37 cellular contexts compared by ENCODE assay signal in genomic region chr2:190387422-190387821, GRCh38. TPM values are rescaled to one million over a fixed set of nuclear protein-coding genes. Genes with fewer than 3 reads are reported as not detected.
DNase-seq lines count a peak whose midpoint lies in the region; ATAC-seq, FAIRE-seq and TF ChIP-seq lines count a peak whose summit lies in the region.
"Had no signal": no experiment of that assay in that cellular context is flagged by ENCODE, and none has a peak within 500 bp of the region (broad histone marks: within the 10 kb centered on the region; RNA-seq: fewer than 3 reads in every experiment).

No MANE protein-coding gene starts in this region.

- H3K4me1 ChIP-seq in HepG2 (ENCODE audit: insufficient read depth, low read length) (no peaks in the 10 kb centered on the region), right lobe of liver (no peaks in the 10 kb centered on the region), OCI-LY3 (ENCODE audit: low read length) (no peaks in the 10 kb centered on the region), K562 (replicated peaks in 1 of 2; ENCODE audit: control insufficient read depth in 2 of 2, insufficient read depth in 2 of 2, low read length in 2 of 2) (no peaks in the 10 kb centered on the region; a peak in 1 of 5 replicates), neural progenitor cell (no peaks in the 10 kb centered on the region), transverse colon (no peaks in the 10 kb centered on the region)
- H3K4me1 ChIP-seq: A549; BLaER1; BLaER1 treated with 17β-estradiol and CSF1 and Interleukin-3, amounts not matched to agents 10 nM and 100 nM had no signal

- H3F3A ChIP-seq in neural progenitor cell (ENCODE audit: low read depth), result no peaks in the 10 kb centered on the region

- no peak overlapping the region for H2AFZ ChIP-seq in HepG2 (ENCODE audit: low read length)
- H2AFZ ChIP-seq in OCI-LY3 (ENCODE audit: low read depth, low read length), result 0 out of 2 replicates have a peak overlapping the region, but pooled peaks have one; percentile 73
- H2AFZ ChIP-seq in K562 (ENCODE audit: low read depth, low read length), result no peak overlapping the region
- H2AFZ ChIP-seq in neural progenitor cell (replicated peaks), result no peak overlapping the region

- H3K27me3 Mint-ChIP-seq in osteocyte (ENCODE audit: unreplicated experiment) (peaks cover 19% of the 10 kb centered on the region), neural progenitor cell (ENCODE audit: insufficient read depth, low read depth) (no peaks in the 10 kb centered on the region)

- POLR2A ChIA-PET in HepG2 (lab: Yijun Ruan, JAX) (no interaction called here), K562 (lab: Yijun Ruan, JAX) (no interaction called here)

- ATAC-seq in HepG2 (no peak), right lobe of liver (no peak), K562 (no peak)
- ATAC-seq: A549; CD8-positive, alpha-beta T cell had no signal

- BruUV-seq in HepG2 (replicated peaks; lab: Mats Ljungman, UMichigan) (no TSS peak), K562 (replicated peaks; lab: Mats Ljungman, UMichigan) (no TSS peak)

- H3K9me1 ChIP-seq in K562 (ENCODE audit: control insufficient read depth, insufficient read depth, low read length), result no peaks in the 10 kb centered on the region

- H3K4me3 ChIP-seq in HepG2 (replicated peaks in 1 of 3; ENCODE audit: insufficient read depth in 1 of 3, low read depth in 2 of 3, low read length in 3 of 3), result no peak overlapping the region
- no peak overlapping the region for H3K4me3 ChIP-seq in right lobe of liver
- no peak overlapping the region for H3K4me3 ChIP-seq in OCI-LY3 (ENCODE audit: low read length)
- H3K4me3 ChIP-seq in K562, result no peak overlapping the region
- no peak overlapping the region for H3K4me3 ChIP-seq in neural progenitor cell
- H3K4me3 ChIP-seq in transverse colon, result no peak overlapping the region
- H3K4me3 ChIP-seq: A549; BLaER1; BLaER1 treated with 17β-estradiol and CSF1 and Interleukin-3, amounts not matched to agents 10 nM and 100 nM had no signal

- H3K36me3 Mint-ChIP-seq in osteocyte (ENCODE audit: unreplicated experiment) (no peaks in the 10 kb centered on the region), neural progenitor cell (no peaks in the 10 kb centered on the region)
- H3K36me3 Mint-ChIP-seq: CD14-positive monocyte; CD4-positive, alpha-beta memory T cell; CD4-positive, CD25-positive, alpha-beta regulatory T cell; CD8-positive, alpha-beta memory T cell; CD8-positive, alpha-beta T cell had no signal

- WGBS in HepG2 (ENCODE audit: low lambda C conversion rate), result 73% methylated on average over 3 of the region's 3 CpGs
- WGBS in right lobe of liver (ENCODE audit: insufficient coverage, low coverage, low lambda C conversion rate, missing lambda C conversion rate), result 84% methylated on average over 3 of the region's 3 CpGs
- WGBS in K562 (ENCODE audit: insufficient coverage, low coverage, missing lambda C conversion rate), result 80% methylated on average over 3 of the region's 3 CpGs
- whole genome bisulfite sequencing in transverse colon (ENCODE audit: low coverage in 1 of 2), 2 donors, result 92% methylated on average over 3 of the region's 3 CpGs; no CpG with 5 or more reads in 1 of the 2 donors

- H3K4me3 Mint-ChIP-seq in osteocyte (ENCODE audit: unreplicated experiment) (no peak overlapping the region), neural progenitor cell (no peak overlapping the region)
- H3K4me3 Mint-ChIP-seq: B cell; CD14-positive monocyte; CD4-positive, alpha-beta memory T cell; CD4-positive, alpha-beta T cell; CD4-positive, CD25-positive, alpha-beta regulatory T cell; CD8-positive, alpha-beta memory T cell; CD8-positive, alpha-beta T cell had no signal

- H3K9me3 ChIP-seq in HepG2 (ENCODE audit: low read length) (no peaks in the 10 kb centered on the region), right lobe of liver (no peaks in the 10 kb centered on the region), OCI-LY3 (ENCODE audit: insufficient read depth, low read length) (no peaks in the 10 kb centered on the region), K562 (replicated peaks; ENCODE audit: control insufficient read depth, insufficient read depth, low read depth, low read length) (no peaks in the 10 kb centered on the region), neural progenitor cell (ENCODE audit: low read depth) (no peaks in the 10 kb centered on the region), transverse colon (no peaks in the 10 kb centered on the region)
- H3K9me3 ChIP-seq: A549; BE2C; BLaER1; BLaER1 treated with 17β-estradiol and CSF1 and Interleukin-3, amounts not matched to agents 10 nM and 100 nM; Caco-2 had no signal

- no peak overlapping the region for H3K9ac ChIP-seq in HepG2 (ENCODE audit: insufficient read depth, low read depth, low read length)
- H3K9ac ChIP-seq in OCI-LY3 (ENCODE audit: low read length), result no peak overlapping the region
- no peak overlapping the region for H3K9ac ChIP-seq in K562 (ENCODE audit: insufficient read depth in 1 of 2, low read depth in 2 of 2, low read length in 2 of 2)
- no peak overlapping the region for H3K9ac ChIP-seq in neural progenitor cell
- H3K9ac ChIP-seq: BLaER1; BLaER1 treated with 17β-estradiol and CSF1 and Interleukin-3, amounts not matched to agents 10 nM and 100 nM had no signal

- H3K79me2 ChIP-seq in HepG2 (ENCODE audit: insufficient read depth, low read length) (no peaks in the 10 kb centered on the region), OCI-LY3 (ENCODE audit: low read length) (no peaks in the 10 kb centered on the region), K562 (ENCODE audit: control insufficient read depth, insufficient read depth, low read length) (no peaks in the 10 kb centered on the region), neural progenitor cell (ENCODE audit: low read depth) (no peaks in the 10 kb centered on the region)

- H3K27me3 ChIP-seq in HepG2 (ENCODE audit: control insufficient read depth in 1 of 2, insufficient read depth in 2 of 2, low read length in 2 of 2), result no peaks in the 10 kb centered on the region; a peak in 1 of 5 replicates
- H3K27me3 ChIP-seq in right lobe of liver, result no peaks in the 10 kb centered on the region
- peaks cover 4% of the 10 kb centered on the region for H3K27me3 ChIP-seq in OCI-LY3 (ENCODE audit: low read depth, low read length)
- H3K27me3 ChIP-seq in K562 (ENCODE audit: control insufficient read depth in 2 of 2, insufficient read depth in 2 of 2, low read length in 2 of 2), result no peaks in the 10 kb centered on the region
- no peaks in the 10 kb centered on the region for H3K27me3 ChIP-seq in neural progenitor cell
- no peaks in the 10 kb centered on the region for H3K27me3 ChIP-seq in transverse colon
- H3K27me3 ChIP-seq: BE2C; BLaER1; BLaER1 treated with 17β-estradiol and CSF1 and Interleukin-3, amounts not matched to agents 10 nM and 100 nM had no signal

- H3K9me3 Mint-ChIP-seq in osteocyte (ENCODE audit: unreplicated experiment) (no peaks in the 10 kb centered on the region), neural progenitor cell (no peaks in the 10 kb centered on the region)
- H3K9me3 Mint-ChIP-seq: CD14-positive monocyte; CD4-positive, alpha-beta memory T cell; CD4-positive, alpha-beta T cell; CD4-positive, CD25-positive, alpha-beta regulatory T cell; CD8-positive, alpha-beta memory T cell; CD8-positive, alpha-beta T cell had no signal

- H3K27ac ChIP-seq in HepG2 (ENCODE audit: extremely low read length, insufficient read depth, low read length) (no peak overlapping the region), right lobe of liver (no peak overlapping the region), OCI-LY3 (ENCODE audit: low read length) (no peak overlapping the region), K562 (ENCODE audit: extremely low read depth, low read depth, low read length) (no peak overlapping the region), neural progenitor cell (no peak overlapping the region), transverse colon (no peak overlapping the region)
- H3K27ac ChIP-seq: 22Rv1; A549; BLaER1; BLaER1 treated with 17β-estradiol and CSF1 and Interleukin-3, amounts not matched to agents 10 nM and 100 nM; C4-2B had no signal

- TF ChIP-seq POLR2A in HepG2 (IDR thresholded peaks at IDR 0.05; ENCODE audit: insufficient read depth in 1 of 2, low read depth in 2 of 2, low read length in 2 of 2) (no peak), right lobe of liver (IDR thresholded peaks at IDR 0.05) (no peak), GM12892 (IDR thresholded peaks at IDR 0.05; ENCODE audit: low read depth, low read length) (no peak), K562 (conservative IDR thresholded peaks at IDR 0.05) (no peak), transverse colon (IDR thresholded peaks at IDR 0.05) (no peak)

- H3K27ac Mint-ChIP-seq in osteocyte (ENCODE audit: unreplicated experiment) (no peak overlapping the region), neural progenitor cell (no peak overlapping the region)
- H3K27ac Mint-ChIP-seq: B cell; CD14-positive monocyte; CD4-positive, alpha-beta memory T cell; CD4-positive, alpha-beta T cell; CD8-positive, alpha-beta T cell had no signal

- no peak overlapping the region for H3K4me2 ChIP-seq in HepG2 (ENCODE audit: low read depth, low read length)
- no peak overlapping the region for H3K4me2 ChIP-seq in OCI-LY3 (ENCODE audit: low read length)
- H3K4me2 ChIP-seq in K562 (ENCODE audit: insufficient read depth, low read length), result no peak overlapping the region
- no peak overlapping the region for H3K4me2 ChIP-seq in neural progenitor cell
- H3K4me2 ChIP-seq: A549; BLaER1; BLaER1 treated with 17β-estradiol and CSF1 and Interleukin-3, amounts not matched to agents 10 nM and 100 nM had no signal

- CTCF ChIA-PET in HepG2 (lab: Yijun Ruan, JAX; ENCODE audit: low intra/inter-chr PET ratio, low total read pairs), result no interaction called here
- CTCF ChIA-PET in K562 (lab: Yijun Ruan, JAX; ENCODE audit: low intra/inter-chr PET ratio), result no interaction called here

- TF ChIP-seq EP300 in HepG2 (IDR thresholded peaks at IDR 0.05; ENCODE audit: low read depth in 2 of 2, low read length in 2 of 2) (no peak), HepG2 (CRISPR knock-in tag; IDR thresholded peaks at IDR 0.05; ENCODE audit: borderline replicate concordance) (no peak), K562 (IDR thresholded peaks at IDR 0.05; ENCODE audit: low read length) (no peak), transverse colon (IDR thresholded peaks at IDR 0.05; ENCODE audit: low read depth) (no peak)

- TF ChIP-seq RAD21 in HepG2 (CRISPR knock-in tag; IDR thresholded peaks at IDR 0.05), result no peak
- no peak for TF ChIP-seq RAD21 in K562 (CRISPR knock-in tag; conservative IDR thresholded peaks at IDR 0.05 in 1 of 2, IDR thresholded peaks at IDR 0.05 in 1 of 2)

- FAIRE-seq in HepG2 (lab: Jason Lieb, UNC), result no peak
- FAIRE-seq in GM12892 (lab: Jason Lieb, UNC), result peak; percentile 5
- no peak for FAIRE-seq in K562 (lab: Jason Lieb, UNC)
- FAIRE-seq: A204.1, A549, D721Med had no signal

- H3K36me3 ChIP-seq in HepG2 (replicated peaks in 1 of 2; ENCODE audit: control insufficient read depth in 1 of 2, insufficient read depth in 2 of 2, low read length in 2 of 2), result no peaks in the 10 kb centered on the region
- no peaks in the 10 kb centered on the region for H3K36me3 ChIP-seq in right lobe of liver
- no peaks in the 10 kb centered on the region for H3K36me3 ChIP-seq in OCI-LY3 (replicated peaks; ENCODE audit: low read depth, low read length)
- H3K36me3 ChIP-seq in K562 (ENCODE audit: control insufficient read depth, insufficient read depth, low read length), result no peaks in the 10 kb centered on the region
- no peaks in the 10 kb centered on the region for H3K36me3 ChIP-seq in neural progenitor cell
- H3K36me3 ChIP-seq in transverse colon, result no peaks in the 10 kb centered on the region
- H3K36me3 ChIP-seq: BE2C; BLaER1; BLaER1 treated with 17β-estradiol and CSF1 and Interleukin-3, amounts not matched to agents 10 nM and 100 nM had no signal

- H3K4me1 Mint-ChIP-seq in osteocyte (ENCODE audit: unreplicated experiment), result no peaks in the 10 kb centered on the region
- H3K4me1 Mint-ChIP-seq in neural progenitor cell, result no peaks in the 10 kb centered on the region
- H3K4me1 Mint-ChIP-seq: B cell; CD14-positive monocyte; CD4-positive, CD25-positive, alpha-beta regulatory T cell had no signal

- in situ Hi-C loops in HepG2 (cut with HindIII; ENCODE audit: extremely low pct_ligation_motif_present, low pct_unique_long_range_greater_than_20kb) (no loop called here), K562 (cut with MboI) (no loop called here), transverse colon (cut with MboI; ENCODE audit: low pct_ligation_motif_present in 1 of 4, low pct_unique_long_range_greater_than_20kb in 1 of 4, low sequenced_read_pairs in 3 of 4) (loop anchor here in 3 of 4 donors (10.0 to 25.0 kb wide), 5 partner anchors 125 to 425 kb away; no protein-coding TSS in a partner anchor)

- intact Hi-C loops in HepG2 (cut with micrococcal nuclease; ENCODE audit: unreplicated experiment) (loop anchor here (10.0 kb wide), 1 partner anchor 257 kb away; the partner anchor contains the start of gene NAB1), right lobe of liver (cut with DNase I) (loop anchor here in 1 of 2 donors (10.0 kb wide), 1 partner anchor 117 kb away; no protein-coding TSS in a partner anchor), K562 (cut with micrococcal nuclease) (no loop called here), transverse colon (cut with DNase I; ENCODE audit: low total_unique reads) (no loop called here)

- DNase-seq in HepG2 (ENCODE audit: low spot score) (no peak), right lobe of liver (no peak), GM12892 (ENCODE audit: insufficient read length) (no peak), K562 (ENCODE audit: extremely low read depth in 1 of 4, low spot score in 3 of 4) (no peak), osteocyte (ENCODE audit: extremely low spot score, unreplicated experiment) (no peak), neural progenitor cell (ENCODE audit: low spot score) (no peak), transverse colon (no peak)
- DNase-seq: 8988T; ACHN; AML-193; BE2C; C1 segment of cervical spinal cord; Caco-2; Calu3; CD4-positive, alpha-beta memory T cell; CD4-positive, alpha-beta T cell; CD4-positive, CD25-positive, alpha-beta regulatory T cell; CD8-positive, alpha-beta memory T cell; CD8-positive, alpha-beta T cell; COR-L47; DMS 273 treated with DMSO at 0.1 percent for 48 hours; DMS153; DMS53; DMS79; DMS79 treated with DMSO at 0.1 percent for 48 hours; DND-41; EL had no signal

- no peaks in the 10 kb centered on the region for H4K20me1 ChIP-seq in HepG2 (ENCODE audit: insufficient read depth, low read length)
- no peaks in the 10 kb centered on the region for H4K20me1 ChIP-seq in OCI-LY3 (ENCODE audit: insufficient read depth, low read length)
- no peaks in the 10 kb centered on the region for H4K20me1 ChIP-seq in K562 (replicated peaks; ENCODE audit: control insufficient read depth, insufficient read depth, low read length)
- H4K20me1 ChIP-seq in neural progenitor cell (ENCODE audit: low read depth), result no peaks in the 10 kb centered on the region
- H4K20me1 ChIP-seq: BLaER1; BLaER1 treated with 17β-estradiol and CSF1 and Interleukin-3, amounts not matched to agents 10 nM and 100 nM had no signal

- TF ChIP-seq CTCF in HepG2 (CRISPR knock-in tag; IDR thresholded peaks at IDR 0.05) (no peak), right lobe of liver (IDR thresholded peaks at IDR 0.05) (no peak), OCI-LY3 (IDR thresholded peaks at IDR 0.05; ENCODE audit: low read depth, low read length) (no peak), K562 (IDR thresholded peaks at IDR 0.05 in 2 of 3, conservative IDR thresholded peaks at IDR 0.05 in 1 of 3; ENCODE audit: insufficient read depth in 2 of 3, low read depth in 1 of 3, low read length in 3 of 3) (no peak), osteocyte (IDR thresholded peaks at IDR 0.05) (no peak), neural progenitor cell (IDR thresholded peaks at IDR 0.05) (no peak), transverse colon (IDR thresholded peaks at IDR 0.05) (no peak)

RNA-seq across cellular contexts. Expression of gene MFSD6, which starts 20.7 kb away (rescaled TPM):
- total RNA-seq in HepG2 (2016; rRNA removed; fragmentation: Illumina TruSeq; extraction: Trizol) (0.59 and 1.4 TPM in 2 replicates), right lobe of liver (10 to 100 TPM in 1 of 6 experiments, 1 to 10 TPM in 5; 1.5 to 14.8 (median 4.1) TPM), K562 (2014; rRNA removed) (7.1 and 8.5 TPM in 2 replicates), K562 (2014; rRNA removed; fragmentation: Illumina TruSeq; extraction: Trizol) (3.9 and 5.3 TPM in 2 replicates), K562 (2015; rRNA removed; fragmentation: Illumina TruSeq; extraction: Trizol) (1.4 and 2.0 TPM in 2 replicates), K562 (2021) (6.3 and 6.6 TPM in 2 replicates), osteocyte (7.1 and 12.1 TPM in 2 replicates), neural progenitor cell (ENCODE audit: low replicate concordance) (0.25 and 0.37 TPM in 2 replicates), transverse colon (10 to 100 TPM; 76.3 to 99.1 (median 83.0) TPM)
- 0.09 and 0.10 TPM in 2 replicates for total RNA-seq in HepG2 (2016; cell fraction: cytosol; rRNA removed; fragmentation: Illumina TruSeq; extraction: Trizol; ENCODE audit: low read depth)
- total RNA-seq in HepG2 (2016; cell fraction: insoluble cytoplasmic fraction; rRNA removed; fragmentation: Illumina TruSeq; extraction: Trizol), result 0.77 and 1.3 TPM in 2 replicates
- 0.45 and 0.59 TPM in 2 replicates for total RNA-seq in HepG2 (2016; cell fraction: membrane; rRNA removed; fragmentation: Illumina TruSeq; extraction: Trizol)
- total RNA-seq in HepG2 (2016; cell fraction: nucleus; rRNA removed; fragmentation: Illumina TruSeq; extraction: Trizol), result 1.6 and 1.7 TPM in 2 replicates
- polyA plus RNA-seq in HepG2 (2011; rRNA removed) (0.71 and 0.92 TPM in 2 replicates), K562 (2011; rRNA removed) (2.7 and 7.9 TPM in 2 replicates), K562 (2014; fragmentation: Illumina TruSeq; extraction: Trizol) (5.1 and 6.1 TPM in 2 replicates), K562 (2014; fragmentation: Nextera tagmentation; extraction: Ambion mirVana) (1 to 10 TPM; 1.1 to 1.2 TPM), K562 (2014; rRNA removed) (4.4 and 4.6 TPM in 2 replicates)
- 0.88 and 0.89 TPM in 2 replicates for polyA plus RNA-seq in HepG2 (2011; cell fraction: cytosol; rRNA removed)
- 0.47 and 0.69 TPM in 2 replicates for polyA plus RNA-seq in HepG2 (2011; cell fraction: nucleus; rRNA removed)
- polyA plus RNA-seq in HepG2 (2012), result 1.4 and 1.9 TPM in 2 replicates
- 0.06 and 0.28 TPM in 2 replicates for polyA plus RNA-seq in HepG2 (2016; cell fraction: cytosol; fragmentation: Illumina TruSeq; extraction: Trizol; ENCODE audit: low read depth)
- 0.70 and 0.86 TPM in 2 replicates for polyA plus RNA-seq in HepG2 (2016; cell fraction: insoluble cytoplasmic fraction; fragmentation: Illumina TruSeq; extraction: Trizol; ENCODE audit: low read depth)
- polyA plus RNA-seq in HepG2 (2016; cell fraction: membrane; fragmentation: Illumina TruSeq; extraction: Trizol; ENCODE audit: low read depth), result 0.20 and 0.27 TPM in 2 replicates
- 1.6 and 1.9 TPM in 2 replicates for polyA plus RNA-seq in HepG2 (2016; cell fraction: nucleus; fragmentation: Illumina TruSeq; extraction: Trizol; ENCODE audit: insufficient read depth, low read depth)
- polyA minus RNA-seq in HepG2 (2011; rRNA and poly(A)+ RNA removed; ENCODE audit: low replicate concordance), result 0.90 and 8.2 TPM in 2 replicates
- polyA minus RNA-seq in HepG2 (2011; cell fraction: cytosol; rRNA and poly(A)+ RNA removed), result 1.8 and 2.0 TPM in 2 replicates
- polyA minus RNA-seq in HepG2 (2011; cell fraction: nucleus; rRNA and poly(A)+ RNA removed), result 2.7 and 5.1 TPM in 2 replicates
- polyA plus RNA-seq in GM12892 (2012; ENCODE audit: missing spikeins), result 15.7 TPM
- 23.3 and 40.4 TPM in 2 replicates for total RNA-seq in K562 (2011; cell fraction: chromatin; rRNA removed; ENCODE audit: low replicate concordance)
- total RNA-seq in K562 (2011; cell fraction: nucleolus; rRNA removed), result 13.8 and 14.3 TPM in 2 replicates
- 21.7 and 22.3 TPM in 2 replicates for total RNA-seq in K562 (2011; cell fraction: nucleoplasm; rRNA removed)
- 4.0 and 5.7 TPM in 2 replicates for polyA plus RNA-seq in K562 (2011; cell fraction: cytosol; rRNA removed)
- polyA plus RNA-seq in K562 (2011; cell fraction: nucleus; rRNA removed), result 4.0 and 6.7 TPM in 2 replicates
- polyA plus RNA-seq in K562 (2012), result 4.0 and 5.9 TPM in 2 replicates
- 9.8 and 15.1 TPM in 2 replicates for polyA minus RNA-seq in K562 (2011; rRNA and poly(A)+ RNA removed)
- polyA minus RNA-seq in K562 (2011; cell fraction: cytosol; rRNA and poly(A)+ RNA removed), result 7.3 TPM in 2 replicates
- 10.6 and 11.8 TPM in 2 replicates for polyA minus RNA-seq in K562 (2011; cell fraction: nucleus; rRNA and poly(A)+ RNA removed)

RNA-seq across cellular contexts. Expression of gene INPP1, which starts 44.0 kb away (rescaled TPM):
- total RNA-seq in HepG2 (2016; rRNA removed; fragmentation: Illumina TruSeq; extraction: Trizol) (13.3 and 15.2 TPM in 2 replicates), right lobe of liver (10 to 100 TPM; 13.9 to 22.0 (median 14.7) TPM), K562 (2014; rRNA removed) (3.1 and 11.8 TPM in 2 replicates), K562 (2014; rRNA removed; fragmentation: Illumina TruSeq; extraction: Trizol) (6.6 and 6.7 TPM in 2 replicates), K562 (2015; rRNA removed; fragmentation: Illumina TruSeq; extraction: Trizol) (3.3 and 4.5 TPM in 2 replicates), K562 (2021) (5.0 and 5.3 TPM in 2 replicates), osteocyte (17.3 and 18.2 TPM in 2 replicates), neural progenitor cell (ENCODE audit: low replicate concordance) (0.50 and 1.6 TPM in 2 replicates), transverse colon (10 to 100 TPM in 3 of 4 donors, under 1 TPM in 1; 0.60 to 22.1 (median 21.2) TPM)
- total RNA-seq in HepG2 (2016; cell fraction: cytosol; rRNA removed; fragmentation: Illumina TruSeq; extraction: Trizol; ENCODE audit: low read depth), result 6.0 and 8.5 TPM in 2 replicates
- total RNA-seq in HepG2 (2016; cell fraction: insoluble cytoplasmic fraction; rRNA removed; fragmentation: Illumina TruSeq; extraction: Trizol), result 11.4 and 14.0 TPM in 2 replicates
- 12.0 and 14.5 TPM in 2 replicates for total RNA-seq in HepG2 (2016; cell fraction: membrane; rRNA removed; fragmentation: Illumina TruSeq; extraction: Trizol)
- 6.6 and 8.8 TPM in 2 replicates for total RNA-seq in HepG2 (2016; cell fraction: nucleus; rRNA removed; fragmentation: Illumina TruSeq; extraction: Trizol)
- polyA plus RNA-seq in HepG2 (2011; rRNA removed) (10.0 and 10.5 TPM in 2 replicates), K562 (2011; rRNA removed) (2.5 and 9.9 TPM in 2 replicates), K562 (2014; fragmentation: Illumina TruSeq; extraction: Trizol) (6.5 and 7.7 TPM in 2 replicates), K562 (2014; fragmentation: Nextera tagmentation; extraction: Ambion mirVana) (1 to 10 TPM; 3.7 to 6.1 TPM), K562 (2014; rRNA removed) (6.3 and 7.7 TPM in 2 replicates)
- 5.7 and 7.3 TPM in 2 replicates for polyA plus RNA-seq in HepG2 (2011; cell fraction: cytosol; rRNA removed)
- polyA plus RNA-seq in HepG2 (2011; cell fraction: nucleus; rRNA removed), result 10.0 and 11.1 TPM in 2 replicates
- polyA plus RNA-seq in HepG2 (2012), result 23.9 and 28.9 TPM in 2 replicates
- polyA plus RNA-seq in HepG2 (2016; cell fraction: cytosol; fragmentation: Illumina TruSeq; extraction: Trizol; ENCODE audit: low read depth), result 7.9 and 9.4 TPM in 2 replicates
- polyA plus RNA-seq in HepG2 (2016; cell fraction: insoluble cytoplasmic fraction; fragmentation: Illumina TruSeq; extraction: Trizol; ENCODE audit: low read depth), result 18.0 and 18.7 TPM in 2 replicates
- 12.1 and 13.1 TPM in 2 replicates for polyA plus RNA-seq in HepG2 (2016; cell fraction: membrane; fragmentation: Illumina TruSeq; extraction: Trizol; ENCODE audit: low read depth)
- 22.8 and 23.1 TPM in 2 replicates for polyA plus RNA-seq in HepG2 (2016; cell fraction: nucleus; fragmentation: Illumina TruSeq; extraction: Trizol; ENCODE audit: insufficient read depth, low read depth)
- 4.8 and 5.3 TPM in 2 replicates for polyA minus RNA-seq in HepG2 (2011; rRNA and poly(A)+ RNA removed; ENCODE audit: low replicate concordance)
- 8.2 and 11.3 TPM in 2 replicates for polyA minus RNA-seq in HepG2 (2011; cell fraction: cytosol; rRNA and poly(A)+ RNA removed)
- polyA minus RNA-seq in HepG2 (2011; cell fraction: nucleus; rRNA and poly(A)+ RNA removed), result 8.2 and 8.7 TPM in 2 replicates
- 10.7 TPM for polyA plus RNA-seq in GM12892 (2012; ENCODE audit: missing spikeins)
- 3.1 and 5.7 TPM in 2 replicates for total RNA-seq in K562 (2011; cell fraction: chromatin; rRNA removed; ENCODE audit: low replicate concordance)
- total RNA-seq in K562 (2011; cell fraction: nucleolus; rRNA removed), result 1.5 and 2.2 TPM in 2 replicates
- total RNA-seq in K562 (2011; cell fraction: nucleoplasm; rRNA removed), result 2.9 and 4.4 TPM in 2 replicates
- polyA plus RNA-seq in K562 (2011; cell fraction: cytosol; rRNA removed), result 1.6 and 4.4 TPM in 2 replicates
- 3.6 and 10.5 TPM in 2 replicates for polyA plus RNA-seq in K562 (2011; cell fraction: nucleus; rRNA removed)
- 3.2 and 6.0 TPM in 2 replicates for polyA plus RNA-seq in K562 (2012)
- 1.9 and 8.7 TPM in 2 replicates for polyA minus RNA-seq in K562 (2011; rRNA and poly(A)+ RNA removed)
- 1.6 and 3.5 TPM in 2 replicates for polyA minus RNA-seq in K562 (2011; cell fraction: cytosol; rRNA and poly(A)+ RNA removed)
- polyA minus RNA-seq in K562 (2011; cell fraction: nucleus; rRNA and poly(A)+ RNA removed), result 0.67 and 2.8 TPM in 2 replicates

Comparison
In these comparisons a context has a peak if more than half of its experiments do, and no peak if none do; other contexts are left out.
1. in situ Hi-C loops: an anchor here in transverse colon (10.0 to 25.0 kb wide); none called in HepG2 and K562.
2. Of the 241 proteins assayed by ChIP-seq in both HepG2 and K562: peak only in HepG2: none; only in K562: none; in both: ZNF12; in neither: 240.